Comparison of ENCODE assay signal across 8 cellular contexts in genomic region chr15:76330281-76330680, GRCh38. TPM values are rescaled to one million over a fixed set of nuclear protein-coding genes. Genes with fewer than 3 reads are reported as not detected.
DNase-seq lines count a peak whose midpoint lies in the region; ATAC-seq and TF ChIP-seq lines count a peak whose summit lies in the region.

No MANE protein-coding gene starts in this region.

- H2AFZ ChIP-seq in hepatocyte: no peak overlapping the region

- TF ChIP-seq POLR2A in GM18505 (IDR thresholded peaks at IDR 0.05; ENCODE audit: borderline replicate concordance, extremely low read depth, insufficient read depth, insufficient read length): no peak

- H3K27ac ChIP-seq in hepatocyte: no peak overlapping the region

- H3K9me2 ChIP-seq in hepatocyte (replicated peaks; ENCODE audit: insufficient read depth): no peaks in the 10 kb centered on the region

- H3K36me3 ChIP-seq in hepatocyte (replicated peaks; ENCODE audit: insufficient read depth, low read depth): no peaks in the 10 kb centered on the region

- TF ChIP-seq CTCF in AG09309 (IDR thresholded peaks at IDR 0.05; ENCODE audit: control insufficient read depth, insufficient read depth, low read depth, low read length, missing control alignments) (peak; percentile 74), HFF-Myc (IDR thresholded peaks at IDR 0.05; ENCODE audit: low read depth, low read length, missing control alignments) (peak; percentile 57), hepatocyte (IDR thresholded peaks at IDR 0.05; ENCODE audit: poor library complexity) (peak; percentile 46)

- H4K20me1 ChIP-seq in hepatocyte (ENCODE audit: insufficient read depth, poor library complexity, severe bottlenecking): no peaks in the 10 kb centered on the region

- H3K9me3 ChIP-seq in hepatocyte (ENCODE audit: low read depth): no peaks in the 10 kb centered on the region

- H3K27me3 ChIP-seq in hepatocyte: peaks cover 22% of the 10 kb centered on the region

- ATAC-seq in GM21786 (IDR thresholded peaks at IDR 0.05; ENCODE audit: unreplicated experiment) (no peak), GM18505 (IDR thresholded peaks at IDR 0.05; ENCODE audit: unreplicated experiment) (no peak)

- H3K4me1 ChIP-seq in hepatocyte (ENCODE audit: insufficient read depth): no peaks in the 10 kb centered on the region

- DNase-seq in AG09309 (ENCODE audit: low read depth): no peak
- DNase-seq in HFF-Myc (ENCODE audit: extremely low read depth, low read depth): no peak
- peak; percentile 36 for DNase-seq in UCSD-AML1 (lab: John Stamatoyannopoulos, UW; ENCODE audit: unreplicated experiment)
- DNase-seq in hepatocyte (ENCODE audit: low spot score): no peak
- peak; percentile 46 for DNase-seq in ureter (ENCODE audit: low spot score)
- DNase-seq in activated T-cell treated with anti-CD3 and anti-CD28 coated beads, Interleukin-2, amount 50 U/mL, for 48 hours: no peak

- H3K4me2 ChIP-seq in hepatocyte: no peak overlapping the region

- H3K4me3 ChIP-seq in AG09309 (ENCODE audit: control insufficient read depth, low read depth, low read length) (no peak overlapping the region), HFF-Myc (replicated peaks; ENCODE audit: low read depth, low read length) (no peak overlapping the region), hepatocyte (no peak overlapping the region)

- WGBS in hepatocyte (ENCODE audit: low lambda C conversion rate, missing lambda C conversion rate): 72% methylated on average over 4 of the region's 4 CpGs

- H3K79me2 ChIP-seq in hepatocyte: no peaks in the 10 kb centered on the region

RNA-seq across cellular contexts. Expression of gene ISL2, which starts 6.3 kb away (rescaled TPM):
- 3.9 and 5.3 TPM in 2 replicates for total RNA-seq in hepatocyte
- polyA plus RNA-seq in hepatocyte: 3.3 and 4.7 TPM in 2 replicates
- total RNA-seq in ureter: 0.62 TPM

RNA-seq across cellular contexts. Expression of gene ETFA, which starts 19.0 kb away (rescaled TPM):
- total RNA-seq in hepatocyte: 154 and 175 TPM in 2 replicates
- polyA plus RNA-seq in hepatocyte: 185 and 193 TPM in 2 replicates
- total RNA-seq in ureter: 123 TPM

Comparison
In these comparisons a context has a peak if more than half of its experiments do, and no peak if none do; other contexts are left out.
1. DNase-seq: peak in UCSD-AML1 (single experiment) and ureter (single experiment); none in AG09309 (single experiment), HFF-Myc (single experiment), hepatocyte (single experiment) and activated T-cell treated with anti-CD3 and anti-CD28 coated beads, Interleukin-2, amount 50 U/mL, for 48 hours (0 of 2).
2. Peak in every context shown above with its lines, with median percentiles within 50 percentile points of each other: CTCF ChIP-seq.